Comparison of ENCODE assay signal across 8 cellular contexts in the genomic region with DNA sequence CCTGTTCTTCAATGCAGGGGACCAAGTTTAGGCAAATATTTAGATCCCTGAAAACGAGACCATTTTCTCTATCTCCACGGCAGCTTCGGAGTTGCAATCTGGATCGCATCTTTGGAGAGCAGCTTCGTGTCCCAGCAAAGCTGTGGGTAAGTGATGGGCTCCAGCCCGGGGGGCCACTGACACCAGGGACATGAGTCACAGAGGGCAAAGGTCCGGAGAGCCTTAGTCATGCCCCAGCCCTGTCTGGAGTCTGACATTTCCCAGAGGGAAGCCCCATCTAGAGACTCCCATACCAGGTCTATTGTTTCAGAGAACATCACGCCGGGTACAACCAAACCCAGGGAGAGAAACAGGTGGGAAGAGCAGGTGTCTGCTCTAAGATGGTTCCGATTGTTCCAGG.
A peak's percentile ranks its signal among the peaks of the same experiment; 100 is the strongest.
DNase-seq lines count a peak whose midpoint lies in the region; ATAC-seq and TF ChIP-seq lines count a peak whose summit lies in the region.

No MANE protein-coding gene starts in this region.

- BruUV-seq in Panc1 (replicated peaks; lab: Mats Ljungman, UMichigan) = no TSS peak

- no peak overlapping the region for H2AFZ ChIP-seq in osteoblast (ENCODE audit: low read length)

- intact Hi-C loops in Panc1 (cut with micrococcal nuclease; ENCODE audit: unreplicated experiment) = no loop called here

- H3K27me3 ChIP-seq in Panc1 (ENCODE audit: control insufficient read depth, insufficient read depth, low read length) (no peaks in the 10 kb centered on the region), osteoblast (ENCODE audit: insufficient read depth, low read length) (no peaks in the 10 kb centered on the region)

- H3K27ac ChIP-seq in Panc1 (ENCODE audit: low read length) (peak overlapping the region; percentile 87), osteoblast (ENCODE audit: low read depth, low read length) (peak overlapping the region; percentile 78)

- TF ChIP-seq CTCF in Panc1 (IDR thresholded peaks at IDR 0.05) = no peak
- no peak for TF ChIP-seq CTCF in epithelial cell of esophagus (IDR thresholded peaks at IDR 0.05; ENCODE audit: insufficient read depth, low read depth, low read length, missing control alignments)
- TF ChIP-seq CTCF in osteoblast (IDR thresholded peaks at IDR 0.05; ENCODE audit: extremely low read depth, low read depth, low read length) = no peak

- H3K4me1 ChIP-seq in Panc1 (ENCODE audit: control insufficient read depth, insufficient read depth, low read length) (peaks cover 53% of the 10 kb centered on the region), osteoblast (ENCODE audit: insufficient read depth, low read length) (peaks cover 22% of the 10 kb centered on the region)

- peak overlapping the region; percentile 78 for H3K4me2 ChIP-seq in osteoblast (ENCODE audit: insufficient read depth, low read length)

- H3K79me2 ChIP-seq in osteoblast (ENCODE audit: insufficient read depth, low read length) = no peaks in the 10 kb centered on the region

- POLR2A ChIA-PET in Panc1 (lab: Charles Lee) = interaction anchor here (1.5 kb wide), 1 partner anchor 10 kb away, joined by 3 read pairs; no protein-coding TSS in a partner anchor

- CTCF ChIA-PET in Panc1 (lab: Charles Lee) = interaction anchor here (0.8 kb wide), 1 partner anchor 10 kb away, joined by 3 read pairs; no protein-coding TSS in a partner anchor

- in situ Hi-C loops in Panc1 (cut with HindIII; ENCODE audit: low pct_unique_long_range_greater_than_20kb, low sequenced_read_pairs) = no loop called here

- H3K9me3 ChIP-seq in Panc1 (ENCODE audit: control insufficient read depth, insufficient read depth, low read depth, low read length) (no peaks in the 10 kb centered on the region), osteoblast (ENCODE audit: low read depth, low read length) (no peaks in the 10 kb centered on the region)

- ATAC-seq in Panc1 = peak; percentile 87
- no peak for ATAC-seq in GM19395 (IDR thresholded peaks at IDR 0.05; ENCODE audit: unreplicated experiment)

- DNase-seq in COLO829 (ENCODE audit: low spot score) (peak; percentile 94), Panc1 (ENCODE audit: low read depth, low spot score) (peak; percentile 41), epithelial cell of esophagus (ENCODE audit: low read depth) (peak; percentile 44), osteoblast (ENCODE audit: insufficient read length, low spot score, missing footprints) (peak; percentile 97), NCI-H524 (lab: John Stamatoyannopoulos, UW) (no peak), NCI-H1105 (lab: John Stamatoyannopoulos, UW) (no peak)
- DNase-seq in stimulated activated CD4-positive, alpha-beta T cell treated with anti-CD3 and anti-CD28 coated beads, Interleukin-15, amount 100 ng/mL, for 24 hours = no peak

- no peaks in the 10 kb centered on the region for H4K20me1 ChIP-seq in osteoblast (ENCODE audit: insufficient read depth, low read length)

- no peaks in the 10 kb centered on the region for H3K36me3 ChIP-seq in Panc1 (ENCODE audit: control insufficient read depth, insufficient read depth, low read length)
- H3K36me3 ChIP-seq in osteoblast (ENCODE audit: insufficient read depth, low read length) = no peaks in the 10 kb centered on the region

- H3K4me3 ChIP-seq in Panc1 (ENCODE audit: low read depth in 2 of 2, low read length in 2 of 2) = no peak overlapping the region
- H3K4me3 ChIP-seq in epithelial cell of esophagus (ENCODE audit: low read length) = no peak overlapping the region
- no peak overlapping the region for H3K4me3 ChIP-seq in osteoblast (ENCODE audit: insufficient read depth, low read length)

Comparison
In these comparisons a context has a peak if more than half of its experiments do, and no peak if none do; other contexts are left out.
1. DNase-seq: peak in COLO829 (single experiment), Panc1 (single experiment), epithelial cell of esophagus (single experiment) and osteoblast (single experiment); none in NCI-H524 (0 of 2), NCI-H1105 (single experiment) and stimulated activated CD4-positive, alpha-beta T cell treated with anti-CD3 and anti-CD28 coated beads, Interleukin-15, amount 100 ng/mL, for 24 hours (single experiment).